Comparison of ENCODE assay signal across 8 cellular contexts in genomic region chrX:75156537-75156945, GRCh38. TPM values are rescaled to one million over a fixed set of nuclear protein-coding genes. Genes with fewer than 3 reads are reported as not detected.
DNase-seq lines count a peak whose midpoint lies in the region; ATAC-seq, FAIRE-seq and TF ChIP-seq lines count a peak whose summit lies in the region.

No MANE protein-coding gene starts in this region.

- H3K27me3 Mint-ChIP-seq in stimulated activated naive B cell treated with anti-CD40 and anti-IgM and Interleukin-4, amounts not matched to agents 10 μg/mL and 1 μg/mL and 100 μg/mL, for 72 hours, result no peaks in the 10 kb centered on the region

- H3F3A ChIP-seq in Loucy (ENCODE audit: low read depth), result no peaks in the 10 kb centered on the region

- TF ChIP-seq CTCF in Loucy (conservative IDR thresholded peaks at IDR 0.05; ENCODE audit: low read length), result no peak
- TF ChIP-seq CTCF in body of pancreas (IDR thresholded peaks at IDR 0.05), result no peak
- TF ChIP-seq CTCF in kidney (IDR thresholded peaks at IDR 0.05; ENCODE audit: borderline replicate concordance, extremely low read depth, insufficient read depth), result no peak

- TF ChIP-seq POLR2A in body of pancreas (IDR thresholded peaks at IDR 0.05), result no peak

- H3K9ac ChIP-seq in Loucy (ENCODE audit: low read depth, low read length, poor library complexity, severe bottlenecking) (peak overlapping the region; percentile 83), kidney (ENCODE audit: low read length in 2 of 2) (peak overlapping the region; percentile 79 to 86)

- no peaks in the 10 kb centered on the region for H3K9me3 Mint-ChIP-seq in stimulated activated naive B cell treated with anti-CD40 and anti-IgM and Interleukin-4, amounts not matched to agents 10 μg/mL and 1 μg/mL and 100 μg/mL, for 72 hours

- no peaks in the 10 kb centered on the region for H3K9me2 ChIP-seq in Loucy (replicated peaks; ENCODE audit: low read depth, low read length)

- 0 to 3% methylated on average over 5 to 7 of the region's 7 CpGs for WGBS in body of pancreas, 2 donors

- peak overlapping the region; percentile 96 for H3K27ac Mint-ChIP-seq in stimulated activated naive B cell treated with anti-CD40 and anti-IgM and Interleukin-4, amounts not matched to agents 10 μg/mL and 1 μg/mL and 100 μg/mL, for 72 hours

- H3K9me3 ChIP-seq in Loucy (ENCODE audit: insufficient read depth, low read depth, low read length), result no peaks in the 10 kb centered on the region
- H3K9me3 ChIP-seq in body of pancreas, result no peaks in the 10 kb centered on the region
- H3K9me3 ChIP-seq in kidney (ENCODE audit: control insufficient read depth in 1 of 2, low read length in 2 of 2), result no peaks in the 10 kb centered on the region

- peak overlapping the region; percentile 89 for H2AFZ ChIP-seq in Loucy (ENCODE audit: low read length)

- H3K27me3 ChIP-seq in Loucy (ENCODE audit: insufficient read depth, low read length, poor library complexity, severe bottlenecking) (no peaks in the 10 kb centered on the region), body of pancreas (no peaks in the 10 kb centered on the region)

- peaks cover 0 to 34% of the 10 kb centered on the region in 2 donors for H3K4me1 Mint-ChIP-seq in stimulated activated naive B cell treated with anti-CD40 and anti-IgM and Interleukin-4, amounts not matched to agents 10 μg/mL and 1 μg/mL and 100 μg/mL, for 72 hours

- H3K4me3 ChIP-seq in Loucy (ENCODE audit: low read length, poor library complexity, severe bottlenecking) (peak overlapping the region; percentile 89), body of pancreas (peak overlapping the region; percentile 2 to 67), kidney (ENCODE audit: low read length in 2 of 2) (peak overlapping the region; percentile 91 to 96)

- peak; percentile 35 for ATAC-seq in body of pancreas
- peak; percentile 32 to 51 for ATAC-seq in stimulated activated naive B cell treated with anti-CD40 and anti-IgM and Interleukin-4, amounts not matched to agents 10 μg/mL and 1 μg/mL and 100 μg/mL, for 72 hours (replicated peaks)
- ATAC-seq in GM21447 (IDR thresholded peaks at IDR 0.05; ENCODE audit: unreplicated experiment), result no peak

- H3K4me3 Mint-ChIP-seq in stimulated activated naive B cell treated with anti-CD40 and anti-IgM and Interleukin-4, amounts not matched to agents 10 μg/mL and 1 μg/mL and 100 μg/mL, for 72 hours, result peak overlapping the region; percentile 87 to 97

- H3K4me1 ChIP-seq in Loucy (ENCODE audit: insufficient read depth, low read length, poor library complexity, severe bottlenecking), result peaks cover 13% of the 10 kb centered on the region
- H3K4me1 ChIP-seq in body of pancreas, result peaks cover 7% of the 10 kb centered on the region
- H3K4me1 ChIP-seq in kidney (ENCODE audit: control insufficient read depth in 1 of 2, insufficient read depth in 1 of 2, low read depth in 1 of 2, low read length in 2 of 2), result peaks cover 0 to 6% of the 10 kb centered on the region in 2 donors

- H3K79me2 ChIP-seq in Loucy (ENCODE audit: insufficient read depth, low read length), result peaks cover 28% of the 10 kb centered on the region

- FAIRE-seq in kidney (lab: Jason Lieb, UNC), result no peak

- H3K36me3 ChIP-seq in Loucy (ENCODE audit: insufficient read depth, low read length) (no peaks in the 10 kb centered on the region), body of pancreas (replicated peaks in 1 of 2; ENCODE audit: insufficient read depth in 1 of 2, low read depth in 2 of 2) (no peaks in the 10 kb centered on the region), kidney (ENCODE audit: control insufficient read depth in 1 of 2, insufficient read depth in 2 of 2, low read length in 2 of 2) (no peaks in the 10 kb centered on the region)

- DNase-seq in NCI-H82 (lab: John Stamatoyannopoulos, UW) (peak; percentile 77), NCI-H82 treated with DMSO at 0.1 percent for 48 hours (lab: John Stamatoyannopoulos, UW; ENCODE audit: unreplicated experiment) (no peak), body of pancreas (no peak), kidney (no peak), SIG-M5 (lab: John Stamatoyannopoulos, UW) (no peak)
- DNase-seq in stimulated activated naive B cell treated with anti-CD40 and anti-IgM and Interleukin-4, amounts not matched to agents 10 μg/mL and 1 μg/mL and 100 μg/mL, for 72 hours, result no peak

- peak overlapping the region; percentile 76 for H3K4me2 ChIP-seq in Loucy (ENCODE audit: low read depth, low read length, poor library complexity, severe bottlenecking)

- intact Hi-C loops in body of pancreas (cut with DNase I) (no loop called here), kidney (cut with DNase I) (no loop called here)

- no peaks in the 10 kb centered on the region for H4K20me1 ChIP-seq in Loucy (ENCODE audit: insufficient read depth, low read length, poor library complexity, severe bottlenecking)

- peaks cover 0 to 6% of the 10 kb centered on the region in 2 donors for H3K36me3 Mint-ChIP-seq in stimulated activated naive B cell treated with anti-CD40 and anti-IgM and Interleukin-4, amounts not matched to agents 10 μg/mL and 1 μg/mL and 100 μg/mL, for 72 hours

- H3K27ac ChIP-seq in body of pancreas (peak overlapping the region in 3 of 4 donors; percentile 61 to 81 (median 71)), kidney (ENCODE audit: low read depth in 2 of 2, low read length in 2 of 2) (peak overlapping the region; percentile 80 to 82)

RNA-seq across cellular contexts. Expression of gene ABCB7, which starts 0.5 kb away (rescaled TPM):
- total RNA-seq in body of pancreas, result 10 to 100 TPM; 14.5 to 38.6 TPM
- total RNA-seq in kidney, result 21.0 TPM
- 13.8 TPM for polyA plus RNA-seq in kidney (ENCODE audit: insufficient read depth, low read depth, low replicate concordance)

Comparison
In these comparisons a context has a peak if more than half of its experiments do, and no peak if none do; other contexts are left out.
1. H3K4me3 ChIP-seq: peak in every context shown above with its lines; median percentile 94 in kidney; 89 in Loucy; 34 in body of pancreas.